ENCODE assay signal across 16 cellular contexts in genomic region chr1:191714810-191715209, GRCh38.
"Had no signal": no experiment of that assay in that cellular context is flagged by ENCODE, and none has a peak within 500 bp of the region (broad histone marks: within the 10 kb centered on the region; RNA-seq: fewer than 3 reads in every experiment).

No MANE protein-coding gene starts in this region.

- H3K4me1 ChIP-seq: esophagus muscularis mucosa, left ventricle myocardium inferior, spleen, stomach, testis, upper lobe of right lung had no signal

- H3K9me3 ChIP-seq: esophagus muscularis mucosa, left ventricle myocardium inferior, mucosa of descending colon, ovary, spleen, stomach, testis, upper lobe of right lung had no signal

- H3K4me3 ChIP-seq: esophagus muscularis mucosa, left ventricle myocardium inferior, mucosa of descending colon, ovary, spleen, stomach, testis, upper lobe of right lung had no signal

- DNase-seq: activated CD4-positive, alpha-beta memory T cell treated with anti-CD3 and anti-CD28 coated beads, Interleukin-2, amount 10 ng/mL, durations not matched to agents 7 days and 5 days; activated CD4-positive, alpha-beta T cell treated with anti-CD3 and anti-CD28 coated beads for 36 hours; activated naive CD4-positive, alpha-beta T cell treated with anti-CD3 and anti-CD28 coated beads, Interleukin-2, amount 10 ng/mL, durations not matched to agents 7 days and 5 days; activated T-cell treated with anti-CD3 and anti-CD28 coated beads, Interleukin-2, amount 50 U/mL, for 24 hours; left ventricle myocardium inferior; mucosa of descending colon; naive thymus-derived CD4-positive, alpha-beta T cell; ovary; spleen; stomach; testis; upper lobe of right lung had no signal

- H3K4me1 Mint-ChIP-seq: activated CD4-positive, alpha-beta memory T cell treated with anti-CD3 and anti-CD28 coated beads, Interleukin-2, amount 10 ng/mL, durations not matched to agents 7 days and 5 days; activated CD4-positive, alpha-beta T cell treated with anti-CD3 and anti-CD28 coated beads for 36 hours; activated naive CD4-positive, alpha-beta T cell treated with anti-CD3 and anti-CD28 coated beads, Interleukin-2, amount 10 ng/mL, durations not matched to agents 7 days and 5 days; naive thymus-derived CD4-positive, alpha-beta T cell had no signal

- ATAC-seq: activated CD4-positive, alpha-beta T cell treated with anti-CD3 and anti-CD28 coated beads for 36 hours; mucosa of descending colon; naive thymus-derived CD4-positive, alpha-beta T cell; sciatic nerve; upper lobe of right lung had no signal

- FAIRE-seq: astrocyte, bronchial epithelial cell had no signal

- H3K27ac Mint-ChIP-seq: activated CD4-positive, alpha-beta memory T cell treated with anti-CD3 and anti-CD28 coated beads, Interleukin-2, amount 10 ng/mL, durations not matched to agents 7 days and 5 days; activated CD4-positive, alpha-beta T cell treated with anti-CD3 and anti-CD28 coated beads for 36 hours; activated naive CD4-positive, alpha-beta T cell treated with anti-CD3 and anti-CD28 coated beads, Interleukin-2, amount 10 ng/mL, durations not matched to agents 7 days and 5 days; activated T-cell treated with anti-CD3 and anti-CD28 coated beads, Interleukin-2, amount 50 U/mL, for 24 hours; naive thymus-derived CD4-positive, alpha-beta T cell had no signal

- H3K27ac ChIP-seq: esophagus muscularis mucosa, left ventricle myocardium inferior, ovary, spleen, stomach, testis, upper lobe of right lung had no signal

- H3K36me3 ChIP-seq: esophagus muscularis mucosa, left ventricle myocardium inferior, ovary, spleen, stomach, upper lobe of right lung had no signal

- H3K27me3 ChIP-seq: esophagus muscularis mucosa, ovary, spleen, stomach, testis, upper lobe of right lung had no signal

- H3K36me3 Mint-ChIP-seq: activated naive CD4-positive, alpha-beta T cell treated with anti-CD3 and anti-CD28 coated beads, Interleukin-2, amount 10 ng/mL, durations not matched to agents 7 days and 5 days; naive thymus-derived CD4-positive, alpha-beta T cell had no signal

- H3K4me3 Mint-ChIP-seq: activated CD4-positive, alpha-beta memory T cell treated with anti-CD3 and anti-CD28 coated beads, Interleukin-2, amount 10 ng/mL, durations not matched to agents 7 days and 5 days; activated CD4-positive, alpha-beta T cell treated with anti-CD3 and anti-CD28 coated beads for 36 hours; activated naive CD4-positive, alpha-beta T cell treated with anti-CD3 and anti-CD28 coated beads, Interleukin-2, amount 10 ng/mL, durations not matched to agents 7 days and 5 days; activated T-cell treated with anti-CD3 and anti-CD28 coated beads, Interleukin-2, amount 50 U/mL, for 24 hours; naive thymus-derived CD4-positive, alpha-beta T cell had no signal

- H3K9me3 Mint-ChIP-seq: activated naive CD4-positive, alpha-beta T cell treated with anti-CD3 and anti-CD28 coated beads, Interleukin-2, amount 10 ng/mL, durations not matched to agents 7 days and 5 days had no signal

- H3K27me3 Mint-ChIP-seq: activated CD4-positive, alpha-beta memory T cell treated with anti-CD3 and anti-CD28 coated beads, Interleukin-2, amount 10 ng/mL, durations not matched to agents 7 days and 5 days; activated CD4-positive, alpha-beta T cell treated with anti-CD3 and anti-CD28 coated beads for 36 hours; activated naive CD4-positive, alpha-beta T cell treated with anti-CD3 and anti-CD28 coated beads, Interleukin-2, amount 10 ng/mL, durations not matched to agents 7 days and 5 days; activated T-cell treated with anti-CD3 and anti-CD28 coated beads, Interleukin-2, amount 50 U/mL, for 24 hours; naive thymus-derived CD4-positive, alpha-beta T cell had no signal
